In genomic region chr3:80556728-80557127, GRCh38 we compare ENCODE assay signal across 16 cellular contexts.
"Had no signal": no experiment of that assay in that cellular context is flagged by ENCODE, and none has a peak within 500 bp of the region (broad histone marks: within the 10 kb centered on the region; RNA-seq: fewer than 3 reads in every experiment).

No MANE protein-coding gene starts in this region.

- DNase-seq: activated CD4-positive, alpha-beta T cell treated with anti-CD3 and anti-CD28 coated beads, Interleukin-2, amount 10 ng/mL, durations not matched to agents 7 days and 5 days; activated naive CD8-positive, alpha-beta T cell treated with anti-CD3 and anti-CD28 coated beads for 36 hours; amygdala; cerebellar nuclear complex; erythroblast; heart right ventricle; kidney; left ventricle myocardium inferior; mucosa of descending colon; naive thymus-derived CD4-positive, alpha-beta T cell; pancreas; sigmoid colon; stimulated activated CD4-positive, alpha-beta T cell treated with anti-CD3 and anti-CD28 coated beads, Interleukin-1b, Interleukin-23, amount 100 ng/mL, for 48 hours; stimulated activated naive CD8-positive, alpha-beta T cell treated with anti-CD3 and anti-CD28 coated beads, Interleukin-15, amount 100 ng/mL, for 72 hours; upper lobe of right lung had no signal

- ATAC-seq: gastroesophageal sphincter; heart right ventricle; mucosa of descending colon; naive thymus-derived CD4-positive, alpha-beta T cell; pancreas; stimulated activated naive CD8-positive, alpha-beta T cell treated with anti-CD3 and anti-CD28 coated beads, Interleukin-15, amount 100 ng/mL, for 72 hours; upper lobe of right lung had no signal

- H3K4me3 ChIP-seq: gastroesophageal sphincter, heart right ventricle, left ventricle myocardium inferior, mucosa of descending colon, pancreas, sigmoid colon, upper lobe of right lung had no signal

- H3K9me3 ChIP-seq: gastroesophageal sphincter, mucosa of descending colon, pancreas, sigmoid colon, upper lobe of right lung had no signal

- H3K36me3 ChIP-seq: gastroesophageal sphincter, heart right ventricle, left ventricle myocardium inferior, pancreas, sigmoid colon, upper lobe of right lung had no signal

- H3K27ac ChIP-seq: gastroesophageal sphincter, heart right ventricle, left ventricle myocardium inferior, pancreas, sigmoid colon, upper lobe of right lung had no signal

- H3K27me3 ChIP-seq: gastroesophageal sphincter, heart right ventricle, pancreas, sigmoid colon, upper lobe of right lung had no signal

- H3K4me1 ChIP-seq: gastroesophageal sphincter, heart right ventricle, left ventricle myocardium inferior, pancreas, sigmoid colon, upper lobe of right lung had no signal
